23 cellular contexts compared by ENCODE assay signal in genomic region chr20:30489604-30490003, GRCh38.
DNase-seq lines count a peak whose midpoint lies in the region; ATAC-seq and TF ChIP-seq lines count a peak whose summit lies in the region.
"Had no signal": no experiment of that assay in that cellular context is flagged by ENCODE, and none has a peak within 500 bp of the region (broad histone marks: within the 10 kb centered on the region; RNA-seq: fewer than 3 reads in every experiment).

No MANE protein-coding gene starts in this region.

- H3K9me3 ChIP-seq in heart right ventricle (peaks cover 0 to 64% (median 0%) of the 10 kb centered on the region in 11 donors), esophagus muscularis mucosa (peaks cover 0 to 40% (median 7%) of the 10 kb centered on the region in 4 donors), neuronal stem cell (replicated peaks in 1 of 2; ENCODE audit: control insufficient read depth in 2 of 2, insufficient read depth in 1 of 2, low read depth in 1 of 2, low read length in 2 of 2) (peaks cover 0 to 5% of the 10 kb centered on the region in 2 donors), suprapubic skin (no peaks in the 10 kb centered on the region), hepatocyte (ENCODE audit: low read depth) (no peaks in the 10 kb centered on the region)

- DNase-seq in cardiac septum (ENCODE audit: low spot score) (peak; percentile 70), heart right ventricle (no peak), esophagus muscularis mucosa (ENCODE audit: extremely low spot score) (peak; percentile 72), neuronal stem cell (ENCODE audit: low spot score) (no peak), suprapubic skin (ENCODE audit: low spot score in 2 of 2) (peak in 1 of 2 donors; percentile 74), hepatocyte (ENCODE audit: low spot score) (no peak)
- DNase-seq: AML-193; Calu3; CD8-positive, alpha-beta memory T cell; DMS153; GDM1; H9; HFFc6; KG1; NCI-H1092 treated with DMSO at 0.1 percent for 48 hours; NCI-H1436 treated with DMSO at 0.1 percent for 48 hours; NCI-H1930; NCI-H748 treated with DMSO at 0.1 percent for 48 hours had no signal

- TF ChIP-seq CTCF in heart right ventricle (IDR thresholded peaks at IDR 0.05) = no peak
- TF ChIP-seq CTCF in esophagus muscularis mucosa (IDR thresholded peaks at IDR 0.05) = no peak
- no peak for TF ChIP-seq CTCF in suprapubic skin (IDR thresholded peaks at IDR 0.05)
- no peak for TF ChIP-seq CTCF in hepatocyte (IDR thresholded peaks at IDR 0.05; ENCODE audit: poor library complexity)

- H3K4me2 ChIP-seq in neuronal stem cell (ENCODE audit: insufficient read depth, low read length, poor library complexity, severe bottlenecking) = no peak overlapping the region
- H3K4me2 ChIP-seq in hepatocyte = no peak overlapping the region

- no peak overlapping the region for H2BK12ac ChIP-seq in neuronal stem cell (ENCODE audit: low read length)

- H2AFZ ChIP-seq in neuronal stem cell (ENCODE audit: low read length) = no peak overlapping the region
- no peak overlapping the region for H2AFZ ChIP-seq in hepatocyte

- no peak overlapping the region for H3K27ac ChIP-seq in heart right ventricle
- no peak overlapping the region for H3K27ac ChIP-seq in esophagus muscularis mucosa (replicated peaks in 1 of 4)
- H3K27ac ChIP-seq in neuronal stem cell (replicated peaks; ENCODE audit: low read length) = no peak overlapping the region
- no peak overlapping the region for H3K27ac ChIP-seq in suprapubic skin
- H3K27ac ChIP-seq in hepatocyte = no peak overlapping the region
- H3K27ac ChIP-seq: C4-2B, HL-60, RWPE1 had no signal

- no peak overlapping the region for H2BK15ac ChIP-seq in neuronal stem cell (ENCODE audit: low read length)

- peaks cover 0 to 42% (median 29%) of the 10 kb centered on the region in 7 donors for H3K27me3 ChIP-seq in heart right ventricle
- peaks cover 0 to 49% (median 6%) of the 10 kb centered on the region in 4 donors for H3K27me3 ChIP-seq in esophagus muscularis mucosa
- H3K27me3 ChIP-seq in neuronal stem cell (ENCODE audit: control insufficient read depth in 3 of 3, insufficient read depth in 3 of 3, low read depth in 1 of 3, low read length in 3 of 3) = no peaks in the 10 kb centered on the region
- H3K27me3 ChIP-seq in suprapubic skin = peaks cover 32% of the 10 kb centered on the region
- H3K27me3 ChIP-seq in hepatocyte = no peaks in the 10 kb centered on the region

- no peak for TF ChIP-seq EP300 in esophagus muscularis mucosa (IDR thresholded peaks at IDR 0.05)
- TF ChIP-seq EP300 in suprapubic skin (IDR thresholded peaks at IDR 0.05) = no peak

- no peak overlapping the region for H2BK120ac ChIP-seq in neuronal stem cell (ENCODE audit: low read depth, low read length)

- H4K91ac ChIP-seq in neuronal stem cell (ENCODE audit: low read depth, low read length, poor library complexity) = no peak overlapping the region

- no peak overlapping the region for H2BK5ac ChIP-seq in neuronal stem cell (ENCODE audit: low read length)

- 24 to 52% methylated on average over 31 of the region's 31 CpGs for WGBS in heart right ventricle, 2 donors
- 53% methylated on average over 13 of the region's 31 CpGs for WGBS in esophagus muscularis mucosa
- no CpG with 5 or more reads among the region's 31 CpGs for WGBS in neuronal stem cell (ENCODE audit: extremely low coverage in 2 of 2, insufficient read length in 2 of 2, insufficient replicate concordance in 1 of 2), 2 donors
- WGBS in suprapubic skin = 75% methylated on average over 9 of the region's 31 CpGs
- 98% methylated on average over 17 of the region's 31 CpGs for WGBS in hepatocyte (ENCODE audit: low lambda C conversion rate, missing lambda C conversion rate)

- peak overlapping the region; percentile 82 for H4K8ac ChIP-seq in neuronal stem cell (ENCODE audit: low read depth, low read length)

- no peak overlapping the region for H3K4ac ChIP-seq in neuronal stem cell (ENCODE audit: low read length)

- no peaks in the 10 kb centered on the region for H3K79me2 ChIP-seq in hepatocyte

- H3K14ac ChIP-seq in neuronal stem cell (ENCODE audit: low read length) = no peak overlapping the region

- H4K20me1 ChIP-seq in hepatocyte (ENCODE audit: insufficient read depth, poor library complexity, severe bottlenecking) = no peaks in the 10 kb centered on the region

- TF ChIP-seq POLR2A in esophagus muscularis mucosa (IDR thresholded peaks at IDR 0.05; ENCODE audit: low read depth) (no peak), suprapubic skin (IDR thresholded peaks at IDR 0.05) (no peak)

- H3K4me1 ChIP-seq in heart right ventricle (no peaks in the 10 kb centered on the region), esophagus muscularis mucosa (peaks cover 0 to 15% (median 2%) of the 10 kb centered on the region in 4 donors), neuronal stem cell (ENCODE audit: control insufficient read depth in 2 of 2, insufficient read depth in 1 of 2, low read depth in 1 of 2, low read length in 2 of 2) (no peaks in the 10 kb centered on the region), suprapubic skin (no peaks in the 10 kb centered on the region), hepatocyte (ENCODE audit: insufficient read depth) (no peaks in the 10 kb centered on the region)

- no peak overlapping the region for H2AK5ac ChIP-seq in neuronal stem cell (ENCODE audit: low read depth, low read length)

- H3K9me2 ChIP-seq in hepatocyte (replicated peaks; ENCODE audit: insufficient read depth) = no peaks in the 10 kb centered on the region

- ATAC-seq in heart right ventricle (no peak), GM18511 (IDR thresholded peaks at IDR 0.05; ENCODE audit: unreplicated experiment) (no peak), GM21528 (IDR thresholded peaks at IDR 0.05; ENCODE audit: low FRiP score, unreplicated experiment) (no peak)

- no peak overlapping the region for H3K18ac ChIP-seq in neuronal stem cell (ENCODE audit: low read length)

- intact Hi-C loops in cardiac septum (cut with DNase I) = no loop called here
- intact Hi-C loops in heart right ventricle (cut with DNase I) = no loop called here
- intact Hi-C loops in esophagus muscularis mucosa (cut with DNase I) = no loop called here

- H3K23ac ChIP-seq in neuronal stem cell (ENCODE audit: low read depth, low read length, poor library complexity) = no peak overlapping the region

- H3K36me3 ChIP-seq in heart right ventricle (no peaks in the 10 kb centered on the region), esophagus muscularis mucosa (no peaks in the 10 kb centered on the region), neuronal stem cell (replicated peaks in 1 of 2; ENCODE audit: control insufficient read depth in 2 of 2, insufficient read depth in 2 of 2, low read length in 2 of 2) (no peaks in the 10 kb centered on the region), suprapubic skin (no peaks in the 10 kb centered on the region), hepatocyte (replicated peaks; ENCODE audit: insufficient read depth, low read depth) (no peaks in the 10 kb centered on the region)

- no peaks in the 10 kb centered on the region for H3K79me1 ChIP-seq in neuronal stem cell (ENCODE audit: low read depth, low read length)

- peak overlapping the region in 3 of 10 donors; percentile 4 to 10 (median 5) for H3K4me3 ChIP-seq in heart right ventricle
- peak overlapping the region in 1 of 4 donors; percentile 36 for H3K4me3 ChIP-seq in esophagus muscularis mucosa
- no peak overlapping the region for H3K4me3 ChIP-seq in neuronal stem cell (ENCODE audit: low read length in 2 of 2)
- peak overlapping the region; percentile 16 for H3K4me3 ChIP-seq in suprapubic skin
- no peak overlapping the region for H3K4me3 ChIP-seq in hepatocyte

- peak overlapping the region; percentile 44 for H3K9ac ChIP-seq in neuronal stem cell (ENCODE audit: low read depth, low read length, poor library complexity)

Comparison
In these comparisons a context has a peak if more than half of its experiments do, and no peak if none do; other contexts are left out.
1. DNase-seq: peak in cardiac septum (single experiment) and esophagus muscularis mucosa (single experiment); none in heart right ventricle (0 of 2), neuronal stem cell (single experiment) and hepatocyte (single experiment).